1 cellular context compared by ENCODE assay signal in the genomic region with DNA sequence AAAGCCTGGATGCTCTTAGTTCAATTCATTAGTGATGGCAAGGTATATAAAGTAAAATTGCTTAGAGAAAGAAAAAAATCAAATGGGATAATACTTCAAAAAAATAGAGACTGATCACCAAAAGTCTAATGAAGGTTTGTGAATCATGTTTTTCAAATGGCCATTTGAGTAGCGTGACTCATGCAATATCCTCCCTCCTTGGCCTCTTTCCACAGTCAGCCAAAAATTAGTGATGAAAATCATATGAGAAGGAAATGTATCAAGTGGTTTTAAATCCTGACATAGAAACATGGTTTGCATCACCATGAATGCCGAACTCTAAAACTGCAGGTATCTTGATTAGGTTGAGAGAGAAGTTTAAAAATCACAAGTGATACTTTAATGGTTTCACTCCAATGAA.
TF ChIP-seq lines count a peak whose summit lies in the region.

No MANE protein-coding gene starts in this region.

TF ChIP-seq in SK-N-SH, 30 proteins besides CTCF, POLR2A, EP300 and RAD21:
- TF ChIP-seq MXI1 (IDR thresholded peaks at IDR 0.05; ENCODE audit: low read depth, low read length) (no peak), TAF1 (IDR thresholded peaks at IDR 0.05; ENCODE audit: borderline replicate concordance, low read depth, low read length) (no peak), TCF12 (IDR thresholded peaks at IDR 0.05) (peak; percentile 83), POLR2AphosphoS5 (IDR thresholded peaks at IDR 0.05; ENCODE audit: low read depth, low read length) (no peak; the same call in 1 of the 2 replicates), GABPA (IDR thresholded peaks at IDR 0.05; ENCODE audit: low read depth) (no peak), MEF2A (IDR thresholded peaks at IDR 0.05; ENCODE audit: borderline replicate concordance, low read depth) (no peak), EZH2phosphoT487 (IDR thresholded peaks at IDR 0.05; ENCODE audit: borderline replicate concordance, low read depth) (no peak), FOXM1 (IDR thresholded peaks at IDR 0.05; ENCODE audit: low read depth) (no peak), TEAD4 (IDR thresholded peaks at IDR 0.05; ENCODE audit: borderline replicate concordance, insufficient read depth) (no peak), NFIC (IDR thresholded peaks at IDR 0.05; ENCODE audit: borderline replicate concordance) (peak; percentile 85), RXRA (IDR thresholded peaks at IDR 0.05; ENCODE audit: borderline replicate concordance, low read depth) (no peak), RCOR1 (IDR thresholded peaks at IDR 0.05; ENCODE audit: low read length) (no peak), SIN3A (IDR thresholded peaks at IDR 0.05; ENCODE audit: borderline replicate concordance, low read depth, low read length) (no peak), RFX5 (IDR thresholded peaks at IDR 0.05; ENCODE audit: low read length) (no peak), GATA2 (CRISPR knock-in tag; IDR thresholded peaks at IDR 0.05) (no peak), FOSL2 (IDR thresholded peaks at IDR 0.05; ENCODE audit: borderline replicate concordance, low read depth) (peak; percentile 81), YY1 (IDR thresholded peaks at IDR 0.05; ENCODE audit: low read depth) (peak; percentile 19; the same call in 1 of the 2 replicates), NRF1 (IDR thresholded peaks at IDR 0.05; ENCODE audit: low read depth, low read length) (no peak), CHD2 (IDR thresholded peaks at IDR 0.05; ENCODE audit: low read length, partially characterized antibody) (no peak), FOXJ3 (CRISPR knock-in tag; IDR thresholded peaks at IDR 0.05) (no peak), SMC3 (IDR thresholded peaks at IDR 0.05; ENCODE audit: low read depth, low read length) (no peak), ELF1 (IDR thresholded peaks at IDR 0.05) (no peak), JUND (IDR thresholded peaks at IDR 0.05) (peak; percentile 82)
- TF ChIP-seq, protein P1, sequence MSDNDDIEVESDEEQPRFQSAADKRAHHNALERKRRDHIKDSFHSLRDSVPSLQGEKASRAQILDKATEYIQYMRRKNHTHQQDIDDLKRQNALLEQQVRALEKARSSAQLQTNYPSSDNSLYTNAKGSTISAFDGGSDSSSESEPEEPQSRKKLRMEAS (IDR thresholded peaks at IDR 0.05; ENCODE audit: low read depth): 0 out of 2 replicates have a peak, but pooled peaks have one; percentile 10
- TF ChIP-seq, protein P2, sequence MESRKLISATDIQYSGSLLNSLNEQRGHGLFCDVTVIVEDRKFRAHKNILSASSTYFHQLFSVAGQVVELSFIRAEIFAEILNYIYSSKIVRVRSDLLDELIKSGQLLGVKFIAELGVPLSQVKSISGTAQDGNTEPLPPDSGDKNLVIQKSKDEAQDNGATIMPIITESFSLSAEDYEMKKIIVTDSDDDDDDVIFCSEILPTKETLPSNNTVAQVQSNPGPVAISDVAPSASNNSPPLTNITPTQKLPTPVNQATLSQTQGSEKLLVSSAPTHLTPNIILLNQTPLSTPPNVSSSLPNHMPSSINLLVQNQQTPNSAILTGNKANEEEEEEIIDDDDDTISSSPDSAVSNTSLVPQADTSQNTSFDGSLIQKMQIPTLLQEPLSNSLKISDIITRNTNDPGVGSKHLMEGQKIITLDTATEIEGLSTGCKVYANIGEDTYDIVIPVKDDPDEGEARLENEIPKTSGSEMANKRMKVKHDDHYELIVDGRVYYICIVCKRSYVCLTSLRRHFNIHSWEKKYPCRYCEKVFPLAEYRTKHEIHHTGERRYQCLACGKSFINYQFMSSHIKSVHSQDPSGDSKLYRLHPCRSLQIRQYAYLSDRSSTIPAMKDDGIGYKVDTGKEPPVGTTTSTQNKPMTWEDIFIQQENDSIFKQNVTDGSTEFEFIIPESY (IDR thresholded peaks at IDR 0.05; ENCODE audit: borderline replicate concordance, low read depth): no peak
- TF ChIP-seq, protein P3, sequence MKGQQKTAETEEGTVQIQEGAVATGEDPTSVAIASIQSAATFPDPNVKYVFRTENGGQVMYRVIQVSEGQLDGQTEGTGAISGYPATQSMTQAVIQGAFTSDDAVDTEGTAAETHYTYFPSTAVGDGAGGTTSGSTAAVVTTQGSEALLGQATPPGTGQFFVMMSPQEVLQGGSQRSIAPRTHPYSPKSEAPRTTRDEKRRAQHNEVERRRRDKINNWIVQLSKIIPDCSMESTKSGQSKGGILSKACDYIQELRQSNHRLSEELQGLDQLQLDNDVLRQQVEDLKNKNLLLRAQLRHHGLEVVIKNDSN (IDR thresholded peaks at IDR 0.05; ENCODE audit: borderline replicate concordance, low read depth): no peak
- TF ChIP-seq, protein P4, sequence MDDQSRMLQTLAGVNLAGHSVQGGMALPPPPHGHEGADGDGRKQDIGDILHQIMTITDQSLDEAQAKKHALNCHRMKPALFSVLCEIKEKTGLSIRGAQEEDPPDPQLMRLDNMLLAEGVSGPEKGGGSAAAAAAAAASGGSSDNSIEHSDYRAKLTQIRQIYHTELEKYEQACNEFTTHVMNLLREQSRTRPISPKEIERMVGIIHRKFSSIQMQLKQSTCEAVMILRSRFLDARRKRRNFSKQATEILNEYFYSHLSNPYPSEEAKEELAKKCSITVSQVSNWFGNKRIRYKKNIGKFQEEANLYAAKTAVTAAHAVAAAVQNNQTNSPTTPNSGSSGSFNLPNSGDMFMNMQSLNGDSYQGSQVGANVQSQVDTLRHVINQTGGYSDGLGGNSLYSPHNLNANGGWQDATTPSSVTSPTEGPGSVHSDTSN (IDR thresholded peaks at IDR 0.05): peak; percentile 76
- TF ChIP-seq, protein P5, sequence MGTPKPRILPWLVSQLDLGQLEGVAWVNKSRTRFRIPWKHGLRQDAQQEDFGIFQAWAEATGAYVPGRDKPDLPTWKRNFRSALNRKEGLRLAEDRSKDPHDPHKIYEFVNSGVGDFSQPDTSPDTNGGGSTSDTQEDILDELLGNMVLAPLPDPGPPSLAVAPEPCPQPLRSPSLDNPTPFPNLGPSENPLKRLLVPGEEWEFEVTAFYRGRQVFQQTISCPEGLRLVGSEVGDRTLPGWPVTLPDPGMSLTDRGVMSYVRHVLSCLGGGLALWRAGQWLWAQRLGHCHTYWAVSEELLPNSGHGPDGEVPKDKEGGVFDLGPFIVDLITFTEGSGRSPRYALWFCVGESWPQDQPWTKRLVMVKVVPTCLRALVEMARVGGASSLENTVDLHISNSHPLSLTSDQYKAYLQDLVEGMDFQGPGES (IDR thresholded peaks at IDR 0.05; ENCODE audit: low read depth, low read length): no peak
- TF ChIP-seq, protein P6, sequence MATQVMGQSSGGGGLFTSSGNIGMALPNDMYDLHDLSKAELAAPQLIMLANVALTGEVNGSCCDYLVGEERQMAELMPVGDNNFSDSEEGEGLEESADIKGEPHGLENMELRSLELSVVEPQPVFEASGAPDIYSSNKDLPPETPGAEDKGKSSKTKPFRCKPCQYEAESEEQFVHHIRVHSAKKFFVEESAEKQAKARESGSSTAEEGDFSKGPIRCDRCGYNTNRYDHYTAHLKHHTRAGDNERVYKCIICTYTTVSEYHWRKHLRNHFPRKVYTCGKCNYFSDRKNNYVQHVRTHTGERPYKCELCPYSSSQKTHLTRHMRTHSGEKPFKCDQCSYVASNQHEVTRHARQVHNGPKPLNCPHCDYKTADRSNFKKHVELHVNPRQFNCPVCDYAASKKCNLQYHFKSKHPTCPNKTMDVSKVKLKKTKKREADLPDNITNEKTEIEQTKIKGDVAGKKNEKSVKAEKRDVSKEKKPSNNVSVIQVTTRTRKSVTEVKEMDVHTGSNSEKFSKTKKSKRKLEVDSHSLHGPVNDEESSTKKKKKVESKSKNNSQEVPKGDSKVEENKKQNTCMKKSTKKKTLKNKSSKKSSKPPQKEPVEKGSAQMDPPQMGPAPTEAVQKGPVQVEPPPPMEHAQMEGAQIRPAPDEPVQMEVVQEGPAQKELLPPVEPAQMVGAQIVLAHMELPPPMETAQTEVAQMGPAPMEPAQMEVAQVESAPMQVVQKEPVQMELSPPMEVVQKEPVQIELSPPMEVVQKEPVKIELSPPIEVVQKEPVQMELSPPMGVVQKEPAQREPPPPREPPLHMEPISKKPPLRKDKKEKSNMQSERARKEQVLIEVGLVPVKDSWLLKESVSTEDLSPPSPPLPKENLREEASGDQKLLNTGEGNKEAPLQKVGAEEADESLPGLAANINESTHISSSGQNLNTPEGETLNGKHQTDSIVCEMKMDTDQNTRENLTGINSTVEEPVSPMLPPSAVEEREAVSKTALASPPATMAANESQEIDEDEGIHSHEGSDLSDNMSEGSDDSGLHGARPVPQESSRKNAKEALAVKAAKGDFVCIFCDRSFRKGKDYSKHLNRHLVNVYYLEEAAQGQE (IDR thresholded peaks at IDR 0.05; ENCODE audit: low read depth, low read length): no peak
- TF ChIP-seq, protein P7, sequence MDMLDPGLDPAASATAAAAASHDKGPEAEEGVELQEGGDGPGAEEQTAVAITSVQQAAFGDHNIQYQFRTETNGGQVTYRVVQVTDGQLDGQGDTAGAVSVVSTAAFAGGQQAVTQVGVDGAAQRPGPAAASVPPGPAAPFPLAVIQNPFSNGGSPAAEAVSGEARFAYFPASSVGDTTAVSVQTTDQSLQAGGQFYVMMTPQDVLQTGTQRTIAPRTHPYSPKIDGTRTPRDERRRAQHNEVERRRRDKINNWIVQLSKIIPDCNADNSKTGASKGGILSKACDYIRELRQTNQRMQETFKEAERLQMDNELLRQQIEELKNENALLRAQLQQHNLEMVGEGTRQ (IDR thresholded peaks at IDR 0.05; ENCODE audit: borderline replicate concordance, low read depth, low read length): no peak
